Comparison of ENCODE assay signal across 8 cellular contexts in genomic region chr1:145823565-145824498, GRCh38. TPM values are rescaled to one million over a fixed set of nuclear protein-coding genes. Genes with fewer than 3 reads are reported as not detected.
DNase-seq lines count a peak whose midpoint lies in the region; ATAC-seq and TF ChIP-seq lines count a peak whose summit lies in the region.

Gene POLR3C (plus strand): TSS chr1:145824200. CDS start chr1:145825777, 1,577 bp downstream.
Gene RNF115 (minus strand): TSS chr1:145824095. CDS start chr1:145823873, 222 bp downstream.

- H3K79me2 ChIP-seq in DND-41 (ENCODE audit: insufficient read depth, low read length) = peaks cover 48% of the 10 kb centered on the region
- peaks cover 29% of the 10 kb centered on the region for H3K79me2 ChIP-seq in GM23338 (replicated peaks; ENCODE audit: insufficient read depth)

- H3F3A ChIP-seq in GM23338 (replicated peaks; ENCODE audit: low read depth) = 0 out of 2 replicates have a peak, but pooled peaks cover 6% of the 10 kb centered on the region

- H3K4me2 ChIP-seq in DND-41 (ENCODE audit: insufficient read depth, low read length) (peak within 1 kb of the TSS; percentile 85), GM23338 (peak within 1 kb of the TSS; percentile 91)

- peaks cover 2% of the 10 kb centered on the region; the same call in 2 of the 3 replicates for H3K4me1 Mint-ChIP-seq in GM23338
- H3K4me1 Mint-ChIP-seq in activated T-helper 1 cell treated with anti-CD3 and anti-CD28 coated beads, Interleukin-12 subunit alpha, Interleukin-12 subunit beta, Interleukin-2, Interleukin-4 antibody, amounts not matched to agents 30 ng/mL and 10 ng/mL and 1 ng/mL, durations not matched to agents 14 hours and 24 hours and 36 hours (ENCODE audit: low read depth) = peaks cover 38% of the 10 kb centered on the region
- H3K4me1 Mint-ChIP-seq in naive B cell = peaks cover 10 to 30% (median 27%) of the 10 kb centered on the region in 3 donors
- H3K4me1 Mint-ChIP-seq in stimulated activated memory B cell treated with anti-CD40 and anti-IgM and Interleukin-4, amounts not matched to agents 10 μg/mL and 1 μg/mL and 100 μg/mL, for 72 hours = peaks cover 13% of the 10 kb centered on the region

- DNase-seq in DND-41 (peak; percentile 92), GM23338 (ENCODE audit: low spot score) (peak; percentile 96), LHCN-M2 (ENCODE audit: low read depth) (peak; percentile 91), RPMI8226 (peak; percentile 95), fibroblast of gingiva (ENCODE audit: low read depth) (peak; percentile 97), naive B cell (peak; percentile 82)
- DNase-seq in activated T-helper 1 cell treated with anti-CD3 and anti-CD28 coated beads, Interleukin-12 subunit alpha, Interleukin-12 subunit beta, Interleukin-2, Interleukin-4 antibody, amounts not matched to agents 30 ng/mL and 10 ng/mL and 1 ng/mL, durations not matched to agents 14 hours and 24 hours and 36 hours (ENCODE audit: low spot score) = peak; percentile 81

- ATAC-seq in DND-41 (ENCODE audit: insufficient read depth, low read depth) (peak; percentile 97), GM23338 (peak; percentile 96), naive B cell (ENCODE audit: low read depth in 2 of 2) (peak; percentile 93 to 95)
- ATAC-seq in stimulated activated memory B cell treated with anti-CD40 and anti-IgM and Interleukin-4, amounts not matched to agents 10 μg/mL and 1 μg/mL and 100 μg/mL, for 72 hours = peak; percentile 99

- H2AFZ ChIP-seq in DND-41 (ENCODE audit: low read depth, low read length) (peak within 1 kb of the TSS; percentile 99), GM23338 (peak within 1 kb of the TSS; percentile 93)

- H3K4me3 ChIP-seq in DND-41 (ENCODE audit: low read depth in 1 of 2, low read length in 2 of 2) (peak within 1 kb of the TSS; percentile 80 to 86), GM23338 (peak within 1 kb of the TSS; percentile 85)

- peak within 1 kb of the TSS; percentile 99 for H3K4me3 Mint-ChIP-seq in GM23338
- peak within 1 kb of the TSS; percentile 99 for H3K4me3 Mint-ChIP-seq in activated T-helper 1 cell treated with anti-CD3 and anti-CD28 coated beads, Interleukin-12 subunit alpha, Interleukin-12 subunit beta, Interleukin-2, Interleukin-4 antibody, amounts not matched to agents 30 ng/mL and 10 ng/mL and 1 ng/mL, durations not matched to agents 14 hours and 24 hours and 36 hours
- H3K4me3 Mint-ChIP-seq in naive B cell = peak within 1 kb of the TSS; percentile 98 to 100 (median 98)
- peak within 1 kb of the TSS; percentile 99 for H3K4me3 Mint-ChIP-seq in stimulated activated memory B cell treated with anti-CD40 and anti-IgM and Interleukin-4, amounts not matched to agents 10 μg/mL and 1 μg/mL and 100 μg/mL, for 72 hours

- H3K9me3 Mint-ChIP-seq in GM23338 = no peaks in the 10 kb centered on the region
- H3K9me3 Mint-ChIP-seq in activated T-helper 1 cell treated with anti-CD3 and anti-CD28 coated beads, Interleukin-12 subunit alpha, Interleukin-12 subunit beta, Interleukin-2, Interleukin-4 antibody, amounts not matched to agents 30 ng/mL and 10 ng/mL and 1 ng/mL, durations not matched to agents 14 hours and 24 hours and 36 hours = no peaks in the 10 kb centered on the region
- no peaks in the 10 kb centered on the region for H3K9me3 Mint-ChIP-seq in naive B cell
- H3K9me3 Mint-ChIP-seq in stimulated activated memory B cell treated with anti-CD40 and anti-IgM and Interleukin-4, amounts not matched to agents 10 μg/mL and 1 μg/mL and 100 μg/mL, for 72 hours = no peaks in the 10 kb centered on the region

- H3K27ac Mint-ChIP-seq in GM23338 = peak within 1 kb of the TSS; percentile 99
- peak within 1 kb of the TSS; percentile 94 for H3K27ac Mint-ChIP-seq in activated T-helper 1 cell treated with anti-CD3 and anti-CD28 coated beads, Interleukin-12 subunit alpha, Interleukin-12 subunit beta, Interleukin-2, Interleukin-4 antibody, amounts not matched to agents 30 ng/mL and 10 ng/mL and 1 ng/mL, durations not matched to agents 14 hours and 24 hours and 36 hours
- peak within 1 kb of the TSS; percentile 88 to 99 (median 96) for H3K27ac Mint-ChIP-seq in naive B cell
- peak within 1 kb of the TSS; percentile 97 for H3K27ac Mint-ChIP-seq in stimulated activated memory B cell treated with anti-CD40 and anti-IgM and Interleukin-4, amounts not matched to agents 10 μg/mL and 1 μg/mL and 100 μg/mL, for 72 hours

- TF ChIP-seq CTCF in DND-41 (IDR thresholded peaks at IDR 0.05; ENCODE audit: borderline replicate concordance, extremely low read depth, low read length, poor library complexity, severe bottlenecking) (no peak), GM23338 (conservative IDR thresholded peaks at IDR 0.05; ENCODE audit: low read depth in 2 of 2) (no peak)

- H4K20me1 ChIP-seq in DND-41 (ENCODE audit: insufficient read depth, low read length) (no peaks in the 10 kb centered on the region), GM23338 (replicated peaks; ENCODE audit: insufficient read depth) (no peaks in the 10 kb centered on the region)

- H3K9me3 ChIP-seq in DND-41 (ENCODE audit: insufficient read depth, low read length, severe bottlenecking) = no peaks in the 10 kb centered on the region

- H3K36me3 ChIP-seq in DND-41 (ENCODE audit: insufficient read depth, low read length) (peaks cover 31% of the 10 kb centered on the region), GM23338 (ENCODE audit: insufficient read depth) (peaks cover 26% of the 10 kb centered on the region)

- intact Hi-C loops in activated T-helper 1 cell treated with anti-CD3 and anti-CD28 coated beads, Interleukin-12 subunit alpha, Interleukin-12 subunit beta, Interleukin-2, Interleukin-4 antibody, amounts not matched to agents 30 ng/mL and 10 ng/mL and 1 ng/mL, durations not matched to agents 14 hours and 24 hours and 36 hours (cut with micrococcal nuclease) = loop anchor here (2.0 to 5.0 kb wide), 2 partner anchors 51 to 102 kb away; no protein-coding TSS in a partner anchor

- peak within 1 kb of the TSS; percentile 84 for H3K9ac ChIP-seq in DND-41 (ENCODE audit: low read depth, low read length)

- H3K9me2 ChIP-seq in GM23338 (ENCODE audit: insufficient read depth) = no peaks in the 10 kb centered on the region

- H3K36me3 Mint-ChIP-seq in GM23338 (ENCODE audit: low read depth) (peaks cover 38% of the 10 kb centered on the region), naive B cell (peaks cover 13 to 25% of the 10 kb centered on the region in 2 donors)
- peaks cover 28% of the 10 kb centered on the region for H3K36me3 Mint-ChIP-seq in activated T-helper 1 cell treated with anti-CD3 and anti-CD28 coated beads, Interleukin-12 subunit alpha, Interleukin-12 subunit beta, Interleukin-2, Interleukin-4 antibody, amounts not matched to agents 30 ng/mL and 10 ng/mL and 1 ng/mL, durations not matched to agents 14 hours and 24 hours and 36 hours (ENCODE audit: low read depth)
- peaks cover 29% of the 10 kb centered on the region for H3K36me3 Mint-ChIP-seq in stimulated activated memory B cell treated with anti-CD40 and anti-IgM and Interleukin-4, amounts not matched to agents 10 μg/mL and 1 μg/mL and 100 μg/mL, for 72 hours

- H3K27me3 Mint-ChIP-seq in GM23338 (ENCODE audit: insufficient read depth, low read depth, poor library complexity) = peaks cover 5% of the 10 kb centered on the region
- H3K27me3 Mint-ChIP-seq in activated T-helper 1 cell treated with anti-CD3 and anti-CD28 coated beads, Interleukin-12 subunit alpha, Interleukin-12 subunit beta, Interleukin-2, Interleukin-4 antibody, amounts not matched to agents 30 ng/mL and 10 ng/mL and 1 ng/mL, durations not matched to agents 14 hours and 24 hours and 36 hours (ENCODE audit: insufficient read depth) = no peaks in the 10 kb centered on the region
- no peaks in the 10 kb centered on the region for H3K27me3 Mint-ChIP-seq in naive B cell
- no peaks in the 10 kb centered on the region for H3K27me3 Mint-ChIP-seq in stimulated activated memory B cell treated with anti-CD40 and anti-IgM and Interleukin-4, amounts not matched to agents 10 μg/mL and 1 μg/mL and 100 μg/mL, for 72 hours

- H3K27ac ChIP-seq in DND-41 (ENCODE audit: low read length) = peak within 1 kb of the TSS; percentile 88
- peak within 1 kb of the TSS; percentile 90 for H3K27ac ChIP-seq in GM23338 (ENCODE audit: low read depth)

- H3K4me1 ChIP-seq in DND-41 (ENCODE audit: insufficient read depth, low read length) = peaks cover 25% of the 10 kb centered on the region
- peaks cover 8% of the 10 kb centered on the region for H3K4me1 ChIP-seq in GM23338 (ENCODE audit: insufficient read depth)

- H3K27me3 ChIP-seq in DND-41 (ENCODE audit: insufficient read depth, low read length, poor library complexity) (no peaks in the 10 kb centered on the region), GM23338 (ENCODE audit: insufficient read depth) (no peaks in the 10 kb centered on the region)

TF ChIP-seq in GM23338, 12 proteins besides CTCF, POLR2A, EP300 and RAD21 (continues in another document):
- peak; percentile 29; the same call in 1 of the 2 replicates for TF ChIP-seq CREB1 (CRISPR knock-in tag; IDR thresholded peaks at IDR 0.05; ENCODE audit: low read depth)
- 0 out of 2 replicates have a peak, but pooled peaks have one; percentile 37 for TF ChIP-seq ETS1 (IDR thresholded peaks at IDR 0.05)

RNA-seq across cellular contexts. Expression of gene POLR3C, which starts in this region (rescaled TPM):
- total RNA-seq in GM23338 (2014; rRNA removed; shearing (Covaris generic)) = 15.7 and 23.9 TPM in 2 replicates
- 11.6 and 15.1 TPM in 2 replicates for polyA plus RNA-seq in GM23338 (2016; fragmentation: Nextera tagmentation; extraction: Ambion mirVana)
- total RNA-seq in LHCN-M2 (2014; rRNA removed) = 36.5 and 43.6 TPM in 2 replicates
- polyA plus RNA-seq in LHCN-M2 (2012) = 32.1 TPM
- 44.5 and 47.2 TPM in 2 replicates for total RNA-seq in activated T-helper 1 cell treated with anti-CD3 and anti-CD28 coated beads, Interleukin-12 subunit alpha, Interleukin-12 subunit beta, Interleukin-2, Interleukin-4 antibody, amounts not matched to agents 30 ng/mL and 10 ng/mL and 1 ng/mL, durations not matched to agents 14 hours and 24 hours and 36 hours
- polyA plus RNA-seq in naive B cell (ENCODE audit: low read depth in 6 of 6) = 100 to 1,000 TPM in 1 of 6 donors, 10 to 100 TPM in 5; 47.6 to 114 (median 63.3) TPM

RNA-seq across cellular contexts. Expression of gene RNF115, which starts in this region (rescaled TPM):
- total RNA-seq in GM23338 (2014; rRNA removed; shearing (Covaris generic)) = 10.5 and 10.6 TPM in 2 replicates
- polyA plus RNA-seq in GM23338 (2016; fragmentation: Nextera tagmentation; extraction: Ambion mirVana) (10.8 and 10.9 TPM in 2 replicates), naive B cell (ENCODE audit: low read depth in 6 of 6) (1 to 10 TPM; 4.0 to 6.8 (median 4.6) TPM)
- 10.4 and 13.3 TPM in 2 replicates for total RNA-seq in LHCN-M2 (2014; rRNA removed)
- 14.4 TPM for polyA plus RNA-seq in LHCN-M2 (2012)
- total RNA-seq in activated T-helper 1 cell treated with anti-CD3 and anti-CD28 coated beads, Interleukin-12 subunit alpha, Interleukin-12 subunit beta, Interleukin-2, Interleukin-4 antibody, amounts not matched to agents 30 ng/mL and 10 ng/mL and 1 ng/mL, durations not matched to agents 14 hours and 24 hours and 36 hours = 18.8 and 20.0 TPM in 2 replicates

Comparison
In these comparisons a context has a peak if more than half of its experiments do, and no peak if none do; other contexts are left out.
1. Peak in every context shown above with its lines: DNase-seq, ATAC-seq, H3K4me3 ChIP-seq and H3K27ac ChIP-seq.